Comparison of ENCODE assay signal across 1 cellular context in the genomic region with DNA sequence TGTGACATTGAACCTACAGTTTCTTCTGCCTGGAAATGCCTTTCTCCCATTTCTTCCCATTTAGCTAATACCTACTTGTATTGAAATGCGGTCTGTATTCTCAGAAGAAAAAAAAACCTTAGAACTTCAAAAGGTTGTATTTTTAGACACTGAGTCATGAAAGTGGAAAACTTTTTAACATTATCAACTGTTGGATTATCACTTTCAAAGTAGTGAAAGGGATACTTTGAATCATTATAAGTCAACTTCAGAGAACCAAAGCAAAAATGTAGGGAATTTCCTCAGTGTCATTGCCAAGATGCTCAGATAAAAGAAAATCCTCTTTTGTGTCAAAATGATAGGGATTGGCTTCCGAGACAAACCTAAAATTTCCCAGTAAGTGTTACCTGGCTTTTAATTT.
TF ChIP-seq lines count a peak whose summit lies in the region.

No MANE protein-coding gene starts in this region.

TF ChIP-seq in IMR-90, 13 proteins besides CTCF, POLR2A, EP300 and RAD21:
- TF ChIP-seq, protein P1, sequence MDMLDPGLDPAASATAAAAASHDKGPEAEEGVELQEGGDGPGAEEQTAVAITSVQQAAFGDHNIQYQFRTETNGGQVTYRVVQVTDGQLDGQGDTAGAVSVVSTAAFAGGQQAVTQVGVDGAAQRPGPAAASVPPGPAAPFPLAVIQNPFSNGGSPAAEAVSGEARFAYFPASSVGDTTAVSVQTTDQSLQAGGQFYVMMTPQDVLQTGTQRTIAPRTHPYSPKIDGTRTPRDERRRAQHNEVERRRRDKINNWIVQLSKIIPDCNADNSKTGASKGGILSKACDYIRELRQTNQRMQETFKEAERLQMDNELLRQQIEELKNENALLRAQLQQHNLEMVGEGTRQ (IDR thresholded peaks at IDR 0.05; ENCODE audit: low read depth, low read length) = no peak
- TF ChIP-seq SMC3 (IDR thresholded peaks at IDR 0.05; ENCODE audit: low read depth, low read length) (no peak), RFX5 (IDR thresholded peaks at IDR 0.05; ENCODE audit: low read depth, low read length) (no peak), CHD1 (IDR thresholded peaks at IDR 0.05; ENCODE audit: low read depth, low read length) (no peak)
- TF ChIP-seq, protein P2, sequence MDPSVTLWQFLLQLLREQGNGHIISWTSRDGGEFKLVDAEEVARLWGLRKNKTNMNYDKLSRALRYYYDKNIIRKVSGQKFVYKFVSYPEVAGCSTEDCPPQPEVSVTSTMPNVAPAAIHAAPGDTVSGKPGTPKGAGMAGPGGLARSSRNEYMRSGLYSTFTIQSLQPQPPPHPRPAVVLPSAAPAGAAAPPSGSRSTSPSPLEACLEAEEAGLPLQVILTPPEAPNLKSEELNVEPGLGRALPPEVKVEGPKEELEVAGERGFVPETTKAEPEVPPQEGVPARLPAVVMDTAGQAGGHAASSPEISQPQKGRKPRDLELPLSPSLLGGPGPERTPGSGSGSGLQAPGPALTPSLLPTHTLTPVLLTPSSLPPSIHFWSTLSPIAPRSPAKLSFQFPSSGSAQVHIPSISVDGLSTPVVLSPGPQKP (IDR thresholded peaks at IDR 0.05; ENCODE audit: borderline replicate concordance, low read depth, low read length) = no peak
